15 cellular contexts compared by ENCODE assay signal in genomic region chr7:43314379-43315158, GRCh38.
DNase-seq lines count a peak whose midpoint lies in the region; ATAC-seq and TF ChIP-seq lines count a peak whose summit lies in the region.
"Had no signal": no experiment of that assay in that cellular context is flagged by ENCODE, and none has a peak within 500 bp of the region (broad histone marks: within the 10 kb centered on the region; RNA-seq: fewer than 3 reads in every experiment).

No MANE protein-coding gene starts in this region.

- no peak overlapping the region for H3K9ac ChIP-seq in H9 (ENCODE audit: extremely low read depth, insufficient read length, low read length)

- no peak for TF ChIP-seq POLR2A in vagina (IDR thresholded peaks at IDR 0.05)

- H3K18ac ChIP-seq in H9 (ENCODE audit: insufficient read length, low read depth, low read length) = no peak overlapping the region

- WGBS in H9 (ENCODE audit: extremely low coverage, insufficient read length, low lambda C conversion rate) = no CpG with 5 or more reads among the region's 7 CpGs

- peak; percentile 85 to 90 for ATAC-seq in activated naive CD4-positive, alpha-beta T cell treated with anti-CD3 and anti-CD28 coated beads, Interleukin-2, amount 50 U/mL, for 72 hours
- ATAC-seq: psoas muscle had no signal

- H3K27me3 ChIP-seq in H9 (ENCODE audit: insufficient read depth, low read length) = no peaks in the 10 kb centered on the region
- no peaks in the 10 kb centered on the region for H3K27me3 ChIP-seq in vagina
- H3K27me3 ChIP-seq: cardiac muscle cell had no signal

- H2AFZ ChIP-seq in H9 (ENCODE audit: low read length) = no peak overlapping the region

- H4K91ac ChIP-seq in H9 (ENCODE audit: insufficient read length, low read depth, low read length) = no peak overlapping the region

- H3K4me3 Mint-ChIP-seq in H9 = no peak overlapping the region
- H3K4me3 Mint-ChIP-seq in activated T-helper 1 cell treated with anti-CD3 and anti-CD28 coated beads, Interleukin-12 subunit alpha, Interleukin-12 subunit beta, Interleukin-2, Interleukin-4 antibody, amounts not matched to agents 30 ng/mL and 10 ng/mL and 1 ng/mL, durations not matched to agents 14 hours and 24 hours and 36 hours = no peak overlapping the region
- H3K4me3 Mint-ChIP-seq: activated B cell treated with CpG ODN at 0.5 μM for 24 hours; stimulated activated naive B cell treated with anti-CD40 and anti-IgM and Interleukin-4, amounts not matched to agents 10 μg/mL and 1 μg/mL and 100 μg/mL, for 72 hours had no signal

- no peak overlapping the region for H3T11ph ChIP-seq in H9 (ENCODE audit: low read length)

- no peaks in the 10 kb centered on the region for H3K79me1 ChIP-seq in H9 (ENCODE audit: insufficient read depth, low read depth, low read length, poor library complexity, severe bottlenecking)

- H2BK5ac ChIP-seq in H9 (ENCODE audit: insufficient read length, low read length) = no peak overlapping the region

- no peak overlapping the region for H3K14ac ChIP-seq in H9 (ENCODE audit: insufficient read depth, low read length)

- H3K9me3 Mint-ChIP-seq in activated naive CD4-positive, alpha-beta T cell treated with anti-CD3 and anti-CD28 coated beads, Interleukin-2, amount 50 U/mL, for 72 hours = no peaks in the 10 kb centered on the region
- H3K9me3 Mint-ChIP-seq in H9 = no peaks in the 10 kb centered on the region
- H3K9me3 Mint-ChIP-seq in activated T-helper 1 cell treated with anti-CD3 and anti-CD28 coated beads, Interleukin-12 subunit alpha, Interleukin-12 subunit beta, Interleukin-2, Interleukin-4 antibody, amounts not matched to agents 30 ng/mL and 10 ng/mL and 1 ng/mL, durations not matched to agents 14 hours and 24 hours and 36 hours = no peaks in the 10 kb centered on the region
- H3K9me3 Mint-ChIP-seq: activated B cell treated with CpG ODN at 0.5 μM for 24 hours; stimulated activated naive B cell treated with anti-CD40 and anti-IgM and Interleukin-4, amounts not matched to agents 10 μg/mL and 1 μg/mL and 100 μg/mL, for 72 hours had no signal

- H3K27ac ChIP-seq in H9 (ENCODE audit: insufficient read length, low read depth, low read length) (no peak overlapping the region), vagina (no peak overlapping the region)
- H3K27ac ChIP-seq: cardiac muscle cell, psoas muscle had no signal

- H3K4me1 ChIP-seq in H9 (ENCODE audit: insufficient read depth, low read length) = no peaks in the 10 kb centered on the region; the same call in 1 of the 2 replicates
- no peaks in the 10 kb centered on the region for H3K4me1 ChIP-seq in vagina
- H3K4me1 ChIP-seq: psoas muscle had no signal

- TF ChIP-seq CTCF in H9 (conservative IDR thresholded peaks at IDR 0.05) = no peak
- TF ChIP-seq CTCF in vagina (IDR thresholded peaks at IDR 0.05) = no peak

- no peak overlapping the region for H3K4me2 ChIP-seq in H9 (ENCODE audit: insufficient read depth, insufficient read length, low read length)

- no peak overlapping the region for H3K23ac ChIP-seq in H9 (ENCODE audit: insufficient read length, low read depth, low read length)

- no peak overlapping the region for H3K4ac ChIP-seq in H9 (ENCODE audit: low read depth, low read length)

- H4K8ac ChIP-seq in H9 (replicated peaks; ENCODE audit: insufficient read length, low read depth, low read length) = no peak overlapping the region

- H3K4me1 Mint-ChIP-seq in H9 = peaks cover 11 to 17% of the 10 kb centered on the region in 2 experiments
- peaks cover 14% of the 10 kb centered on the region for H3K4me1 Mint-ChIP-seq in activated T-helper 1 cell treated with anti-CD3 and anti-CD28 coated beads, Interleukin-12 subunit alpha, Interleukin-12 subunit beta, Interleukin-2, Interleukin-4 antibody, amounts not matched to agents 30 ng/mL and 10 ng/mL and 1 ng/mL, durations not matched to agents 14 hours and 24 hours and 36 hours (ENCODE audit: low read depth)
- H3K4me1 Mint-ChIP-seq: activated B cell treated with CpG ODN at 0.5 μM for 24 hours had no signal

- no peaks in the 10 kb centered on the region for H3K9me3 ChIP-seq in H9 (ENCODE audit: control insufficient read depth, low read depth, low read length)
- no peaks in the 10 kb centered on the region for H3K9me3 ChIP-seq in vagina
- H3K9me3 ChIP-seq: psoas muscle had no signal

- no peak overlapping the region for H2BK120ac ChIP-seq in H9 (ENCODE audit: low read depth, low read length, poor library complexity, severe bottlenecking)

- 0 out of 2 replicates have a peak overlapping the region, but pooled peaks have one; percentile 29 for H2BK15ac ChIP-seq in H9 (ENCODE audit: low read depth, low read length)

- H3K4me3 ChIP-seq in vagina = no peak overlapping the region
- H3K4me3 ChIP-seq: cardiac muscle cell, psoas muscle had no signal

- H4K5ac ChIP-seq in H9 (ENCODE audit: insufficient read length, low read depth, low read length) = no peak overlapping the region

- no peaks in the 10 kb centered on the region for H3K36me3 ChIP-seq in vagina
- H3K36me3 ChIP-seq: cardiac muscle cell had no signal

- H3K27ac Mint-ChIP-seq in activated naive CD4-positive, alpha-beta T cell treated with anti-CD3 and anti-CD28 coated beads, Interleukin-2, amount 50 U/mL, for 72 hours = peak overlapping the region in 1 of 2 donors; percentile 48
- H3K27ac Mint-ChIP-seq in H9 = peak overlapping the region in 1 of 3 experiments; percentile 68; a peak in 1 of 7 replicates
- H3K27ac Mint-ChIP-seq in activated T-helper 1 cell treated with anti-CD3 and anti-CD28 coated beads, Interleukin-12 subunit alpha, Interleukin-12 subunit beta, Interleukin-2, Interleukin-4 antibody, amounts not matched to agents 30 ng/mL and 10 ng/mL and 1 ng/mL, durations not matched to agents 14 hours and 24 hours and 36 hours = peak overlapping the region; percentile 51
- H3K27ac Mint-ChIP-seq: activated B cell treated with CpG ODN at 0.5 μM for 24 hours; stimulated activated naive B cell treated with anti-CD40 and anti-IgM and Interleukin-4, amounts not matched to agents 10 μg/mL and 1 μg/mL and 100 μg/mL, for 72 hours had no signal

- no peaks in the 10 kb centered on the region for H3K23me2 ChIP-seq in H9 (ENCODE audit: insufficient read length, low read depth, low read length, poor library complexity, severe bottlenecking)

- H3K36me3 Mint-ChIP-seq in activated naive CD4-positive, alpha-beta T cell treated with anti-CD3 and anti-CD28 coated beads, Interleukin-2, amount 50 U/mL, for 72 hours = no peaks in the 10 kb centered on the region
- H3K36me3 Mint-ChIP-seq in H9 (ENCODE audit: insufficient read depth in 1 of 3, low read depth in 3 of 3) = no peaks in the 10 kb centered on the region
- H3K36me3 Mint-ChIP-seq in activated T-helper 1 cell treated with anti-CD3 and anti-CD28 coated beads, Interleukin-12 subunit alpha, Interleukin-12 subunit beta, Interleukin-2, Interleukin-4 antibody, amounts not matched to agents 30 ng/mL and 10 ng/mL and 1 ng/mL, durations not matched to agents 14 hours and 24 hours and 36 hours (ENCODE audit: low read depth) = no peaks in the 10 kb centered on the region
- H3K36me3 Mint-ChIP-seq: stimulated activated naive B cell treated with anti-CD40 and anti-IgM and Interleukin-4, amounts not matched to agents 10 μg/mL and 1 μg/mL and 100 μg/mL, for 72 hours had no signal

- no peak overlapping the region for H2AK5ac ChIP-seq in H9 (ENCODE audit: insufficient read length, low read length)

- intact Hi-C loops in activated T-helper 1 cell treated with anti-CD3 and anti-CD28 coated beads, Interleukin-12 subunit alpha, Interleukin-12 subunit beta, Interleukin-2, Interleukin-4 antibody, amounts not matched to agents 30 ng/mL and 10 ng/mL and 1 ng/mL, durations not matched to agents 14 hours and 24 hours and 36 hours (cut with micrococcal nuclease) = loop anchor here (1.0 kb wide), 2 partner anchors 10 to 445 kb away; no protein-coding TSS in a partner anchor
- intact Hi-C loops in vagina (cut with DNase I) = no loop called here

- H3K79me2 ChIP-seq in H9 (ENCODE audit: insufficient read depth, low read length) = no peaks in the 10 kb centered on the region

- H2BK20ac ChIP-seq in H9 (ENCODE audit: low read depth, low read length, poor library complexity, severe bottlenecking) = no peak overlapping the region

- no peaks in the 10 kb centered on the region for H4K20me1 ChIP-seq in H9 (ENCODE audit: control insufficient read depth, insufficient read depth, insufficient read length)

- DNase-seq in activated naive CD4-positive, alpha-beta T cell treated with anti-CD3 and anti-CD28 coated beads, Interleukin-2, amount 50 U/mL, for 72 hours (ENCODE audit: low spot score in 2 of 2) = peak in 1 of 2 donors; percentile 53
- no peak for DNase-seq in activated naive CD4-positive, alpha-beta T cell (lab: John Stamatoyannopoulos, UW)
- DNase-seq in H9 (no peak), NCI-H1436 treated with DMSO at 0.1 percent for 48 hours (lab: John Stamatoyannopoulos, UW) (no peak), vagina (ENCODE audit: extremely low spot score in 2 of 2) (no peak), SHP77 (lab: John Stamatoyannopoulos, UW) (no peak)
- no peak for DNase-seq in activated T-helper 1 cell treated with anti-CD3 and anti-CD28 coated beads, Interleukin-12 subunit alpha, Interleukin-12 subunit beta, Interleukin-2, Interleukin-4 antibody, amounts not matched to agents 30 ng/mL and 10 ng/mL and 1 ng/mL, durations not matched to agents 14 hours and 24 hours and 36 hours (ENCODE audit: low spot score)
- DNase-seq in stimulated activated CD8-positive, alpha-beta memory T cell treated with anti-CD3 and anti-CD28 coated beads, Interleukin-4, amount 100 ng/mL, for 48 hours = peak; percentile 51
- DNase-seq: activated B cell treated with CpG ODN at 0.5 μM for 24 hours; activated gamma-delta T cell treated with Interleukin-2 at 50 U/mL for 16 hours; DMS153; H7; psoas muscle; stimulated activated naive B cell treated with anti-CD40 and anti-IgM and Interleukin-4, amounts not matched to agents 10 μg/mL and 1 μg/mL and 100 μg/mL, for 72 hours had no signal

- no peak overlapping the region for H3K56ac ChIP-seq in H9 (ENCODE audit: insufficient read length, low read depth, low read length)

- no peaks in the 10 kb centered on the region for H3K27me3 Mint-ChIP-seq in H9 (ENCODE audit: low read depth)
- no peaks in the 10 kb centered on the region for H3K27me3 Mint-ChIP-seq in activated T-helper 1 cell treated with anti-CD3 and anti-CD28 coated beads, Interleukin-12 subunit alpha, Interleukin-12 subunit beta, Interleukin-2, Interleukin-4 antibody, amounts not matched to agents 30 ng/mL and 10 ng/mL and 1 ng/mL, durations not matched to agents 14 hours and 24 hours and 36 hours (ENCODE audit: insufficient read depth)
- H3K27me3 Mint-ChIP-seq: activated B cell treated with CpG ODN at 0.5 μM for 24 hours had no signal

- H2BK12ac ChIP-seq in H9 (ENCODE audit: insufficient read length, low read depth, low read length) = no peak overlapping the region
